8 cellular contexts compared by ENCODE assay signal in the genomic region with DNA sequence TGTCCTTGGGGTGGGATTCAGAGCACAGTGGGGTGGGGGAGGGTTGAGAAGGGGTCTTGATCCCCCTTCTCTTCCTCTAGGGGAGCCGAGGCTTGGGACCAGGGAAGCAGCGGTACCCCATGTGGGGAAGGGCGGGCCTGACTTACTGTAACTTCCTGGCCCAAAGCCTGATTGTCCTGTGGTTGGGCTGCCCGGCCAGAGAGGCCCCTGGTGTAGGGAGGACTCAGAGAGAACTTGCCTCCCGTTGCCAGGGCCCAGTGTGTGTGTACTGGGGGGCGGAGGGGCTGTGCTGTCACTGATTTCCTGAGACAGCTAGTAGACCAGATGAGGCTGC. TPM values are rescaled to one million over a fixed set of nuclear protein-coding genes. Genes with fewer than 3 reads are reported as not detected.
DNase-seq lines count a peak whose midpoint lies in the region; ATAC-seq and TF ChIP-seq lines count a peak whose summit lies in the region.

No MANE protein-coding gene starts in this region.

- no peak for TF ChIP-seq POLR2A in transverse colon (IDR thresholded peaks at IDR 0.05)

- 21% methylated on average over 6 of the region's 6 CpGs; no CpG with 5 or more reads in 1 of the 2 donors for WGBS in transverse colon (ENCODE audit: low coverage in 1 of 2), 2 donors

- no peaks in the 10 kb centered on the region for H3K4me1 Mint-ChIP-seq in Caco-2 (ENCODE audit: low read depth, unreplicated experiment)

- no TSS peak for BruUV-seq in Caco-2 (replicated peaks; lab: Mats Ljungman, UMichigan)

- TF ChIP-seq CTCF in Caco-2 (IDR thresholded peaks at IDR 0.05; ENCODE audit: insufficient read depth in 1 of 2, low read depth in 1 of 2, low read length in 1 of 2, severe bottlenecking in 1 of 2, unreplicated experiment in 1 of 2) (no peak), brain microvascular endothelial cell (IDR thresholded peaks at IDR 0.05; ENCODE audit: low read depth, low read length, missing control alignments) (no peak), transverse colon (IDR thresholded peaks at IDR 0.05) (no peak)

- intact Hi-C loops in Caco-2 (cut with micrococcal nuclease; ENCODE audit: unreplicated experiment): no loop called here
- intact Hi-C loops in transverse colon (cut with DNase I; ENCODE audit: low total_unique reads): no loop called here

- H3K36me3 ChIP-seq in Caco-2 (ENCODE audit: control insufficient read depth, insufficient read depth, low read length) (no peaks in the 10 kb centered on the region), brain microvascular endothelial cell (replicated peaks) (no peaks in the 10 kb centered on the region), transverse colon (no peaks in the 10 kb centered on the region)

- no peak for TF ChIP-seq EP300 in transverse colon (IDR thresholded peaks at IDR 0.05; ENCODE audit: low read depth)

- CTCF ChIA-PET in Caco-2 (lab: Charles Lee): no interaction called here

- peaks cover 13% of the 10 kb centered on the region for H3K4me1 ChIP-seq in Caco-2
- peaks cover 25 to 63% (median 35%) of the 10 kb centered on the region in 4 donors for H3K4me1 ChIP-seq in transverse colon

- no peaks in the 10 kb centered on the region for H3K36me3 Mint-ChIP-seq in Caco-2 (ENCODE audit: insufficient read depth, unreplicated experiment)

- H3K4me3 Mint-ChIP-seq in Caco-2 (ENCODE audit: unreplicated experiment): no peak overlapping the region

- POLR2A ChIA-PET in Caco-2 (lab: Charles Lee): no interaction called here

- H3K9me3 Mint-ChIP-seq in Caco-2 (ENCODE audit: unreplicated experiment): no peaks in the 10 kb centered on the region

- DNase-seq in Caco-2: no peak
- peak; percentile 82 for DNase-seq in NCI-H226
- DNase-seq in brain microvascular endothelial cell: peak; percentile 88
- DNase-seq in left kidney (ENCODE audit: low read depth, low spot score): peak; percentile 61
- DNase-seq in transverse colon: peak; percentile 60
- no peak for DNase-seq in NCI-H146 treated with DMSO at 0.1 percent for 48 hours (lab: John Stamatoyannopoulos, UW; ENCODE audit: unreplicated experiment)
- DNase-seq in NCI-H69 (lab: John Stamatoyannopoulos, UW): no peak

- in situ Hi-C loops in brain microvascular endothelial cell (cut with HindIII; ENCODE audit: low pct_ligation_motif_present, low sequenced_read_pairs): no loop called here
- in situ Hi-C loops in transverse colon (cut with MboI; ENCODE audit: low pct_ligation_motif_present in 1 of 4, low pct_unique_long_range_greater_than_20kb in 1 of 4, low sequenced_read_pairs in 3 of 4): no loop called here

- H3K4me3 ChIP-seq in Caco-2 (ENCODE audit: low read depth, low read length) (no peak overlapping the region), brain microvascular endothelial cell (ENCODE audit: low read depth, low read length) (peak overlapping the region; percentile 17), transverse colon (no peak overlapping the region)

- H3K27ac Mint-ChIP-seq in Caco-2 (ENCODE audit: unreplicated experiment): peak overlapping the region; percentile 35

- H3K27me3 ChIP-seq in Caco-2 (replicated peaks; ENCODE audit: control insufficient read depth, insufficient read depth, low read length) (no peaks in the 10 kb centered on the region), brain microvascular endothelial cell (replicated peaks) (no peaks in the 10 kb centered on the region), transverse colon (no peaks in the 10 kb centered on the region)

- no peak for ATAC-seq in HG02884 (IDR thresholded peaks at IDR 0.05; ENCODE audit: unreplicated experiment)

- H3K9me3 ChIP-seq in Caco-2 (no peaks in the 10 kb centered on the region), transverse colon (no peaks in the 10 kb centered on the region)

- H3K27me3 Mint-ChIP-seq in Caco-2 (ENCODE audit: insufficient read depth, unreplicated experiment): no peaks in the 10 kb centered on the region

- H3K27ac ChIP-seq in brain microvascular endothelial cell: peak overlapping the region; percentile 94
- peak overlapping the region; percentile 92 to 96 (median 94) for H3K27ac ChIP-seq in transverse colon

RNA-seq across cellular contexts. Expression of a gene that starts 16.8 kb away (rescaled TPM):
- 11.3 and 12.8 TPM in 2 replicates for total RNA-seq in Caco-2 (2022)
- total RNA-seq in transverse colon: 100 to 1,000 TPM in 1 of 4 donors, 10 to 100 TPM in 3; 22.3 to 230 (median 37.6) TPM

RNA-seq across cellular contexts. Expression of a gene that starts 35.4 kb away (rescaled TPM):
- total RNA-seq in Caco-2 (2022) (54.1 and 55.2 TPM in 2 replicates), transverse colon (10 to 100 TPM; 32.1 to 77.6 (median 60.1) TPM)

Comparison
In these comparisons a context has a peak if more than half of its experiments do, and no peak if none do; other contexts are left out.
1. DNase-seq: peak in NCI-H226 (single experiment), brain microvascular endothelial cell (single experiment), left kidney (single experiment) and transverse colon (single experiment); none in Caco-2 (0 of 2), NCI-H146 treated with DMSO at 0.1 percent for 48 hours (single experiment) and NCI-H69 (single experiment).